Comparison of ENCODE assay signal across 12 cellular contexts in genomic region chr17:64984181-64984580, GRCh38.
A peak's percentile ranks its signal among the peaks of the same experiment; 100 is the strongest.
DNase-seq lines count a peak whose midpoint lies in the region; ATAC-seq and TF ChIP-seq lines count a peak whose summit lies in the region.
"Had no signal": no experiment of that assay in that cellular context is flagged by ENCODE, and none has a peak within 500 bp of the region (broad histone marks: within the 10 kb centered on the region; RNA-seq: fewer than 3 reads in every experiment).

No MANE protein-coding gene starts in this region.

- TF ChIP-seq CTCF in Peyer's patch (IDR thresholded peaks at IDR 0.05) (no peak), endodermal cell (conservative IDR thresholded peaks at IDR 0.05) (no peak)

- H3K27me3 ChIP-seq in Peyer's patch (no peaks in the 10 kb centered on the region), endodermal cell (ENCODE audit: control insufficient read depth, insufficient read depth, low read length, poor library complexity, severe bottlenecking) (no peaks in the 10 kb centered on the region)
- H3K27me3 ChIP-seq: cardiac muscle cell had no signal

- no peaks in the 10 kb centered on the region for H3K36me3 Mint-ChIP-seq in endodermal cell (ENCODE audit: low read depth)
- H3K36me3 Mint-ChIP-seq in stimulated activated effector memory CD8-positive, alpha-beta T cell treated with anti-CD3 and anti-CD28 coated beads, Interleukin-12 subunit alpha, Interleukin-12 subunit beta, amount 100 ng/mL, for 72 hours: peaks cover 6% of the 10 kb centered on the region

- H3K9me3 ChIP-seq in Peyer's patch (no peaks in the 10 kb centered on the region), endodermal cell (ENCODE audit: control insufficient read depth, low read length) (no peaks in the 10 kb centered on the region)

- peak; percentile 21 to 52 for DNase-seq in NCI-H524 (lab: John Stamatoyannopoulos, UW)
- DNase-seq in NCI-H524 treated with DMSO at 0.1 percent for 48 hours (lab: John Stamatoyannopoulos, UW): no peak
- no peak for DNase-seq in Peyer's patch
- peak; percentile 31 for DNase-seq in endodermal cell
- no peak for DNase-seq in stimulated activated effector memory CD8-positive, alpha-beta T cell treated with anti-CD3 and anti-CD28 coated beads, Interleukin-12 subunit alpha, Interleukin-12 subunit beta, amount 100 ng/mL, for 72 hours (ENCODE audit: low spot score in 2 of 2)
- no peak for DNase-seq in stimulated activated CD8-positive, alpha-beta memory T cell treated with anti-CD3 and anti-CD28 coated beads, Interleukin-4, amount 100 ng/mL, for 48 hours
- DNase-seq in DMS114 treated with DMSO at 0.1 percent for 48 hours (lab: John Stamatoyannopoulos, UW; ENCODE audit: unreplicated experiment): no peak
- DNase-seq in occipital lobe (lab: John Stamatoyannopoulos, UW): no peak
- DNase-seq: foreskin fibroblast, GDM1, NCI-H1930 had no signal

- peaks cover 15% of the 10 kb centered on the region for H3K4me1 Mint-ChIP-seq in endodermal cell
- peaks cover 48% of the 10 kb centered on the region for H3K4me1 Mint-ChIP-seq in stimulated activated effector memory CD8-positive, alpha-beta T cell treated with anti-CD3 and anti-CD28 coated beads, Interleukin-12 subunit alpha, Interleukin-12 subunit beta, amount 100 ng/mL, for 72 hours

- no peak overlapping the region for H3K9ac ChIP-seq in endodermal cell (ENCODE audit: extremely low read depth, low read length, poor library complexity, severe bottlenecking)

- H3K36me3 ChIP-seq in Peyer's patch (no peaks in the 10 kb centered on the region), endodermal cell (ENCODE audit: control insufficient read depth, insufficient read depth, low read length) (no peaks in the 10 kb centered on the region)
- H3K36me3 ChIP-seq: cardiac muscle cell had no signal

- H3K4me3 ChIP-seq in Peyer's patch (no peak overlapping the region), endodermal cell (ENCODE audit: low read length) (no peak overlapping the region)
- H3K4me3 ChIP-seq: cardiac muscle cell had no signal

- H3K27ac ChIP-seq in Peyer's patch (peak overlapping the region; percentile 87 to 96 (median 92)), endodermal cell (ENCODE audit: low read depth, low read length) (no peak overlapping the region)
- H3K27ac ChIP-seq: cardiac muscle cell had no signal

- no peak for ATAC-seq in stimulated activated effector memory CD8-positive, alpha-beta T cell treated with anti-CD3 and anti-CD28 coated beads, Interleukin-12 subunit alpha, Interleukin-12 subunit beta, amount 100 ng/mL, for 72 hours

- H3K4me3 Mint-ChIP-seq in endodermal cell: no peak overlapping the region
- H3K4me3 Mint-ChIP-seq in stimulated activated effector memory CD8-positive, alpha-beta T cell treated with anti-CD3 and anti-CD28 coated beads, Interleukin-12 subunit alpha, Interleukin-12 subunit beta, amount 100 ng/mL, for 72 hours: peak overlapping the region; percentile 82

- no peak overlapping the region for H3K27ac Mint-ChIP-seq in endodermal cell
- peak overlapping the region; percentile 98 for H3K27ac Mint-ChIP-seq in stimulated activated effector memory CD8-positive, alpha-beta T cell treated with anti-CD3 and anti-CD28 coated beads, Interleukin-12 subunit alpha, Interleukin-12 subunit beta, amount 100 ng/mL, for 72 hours

- no peaks in the 10 kb centered on the region for H3K27me3 Mint-ChIP-seq in endodermal cell (ENCODE audit: insufficient read depth)

- H3K9me3 Mint-ChIP-seq in endodermal cell: peaks cover 6% of the 10 kb centered on the region
- H3K9me3 Mint-ChIP-seq in stimulated activated effector memory CD8-positive, alpha-beta T cell treated with anti-CD3 and anti-CD28 coated beads, Interleukin-12 subunit alpha, Interleukin-12 subunit beta, amount 100 ng/mL, for 72 hours: peaks cover 4% of the 10 kb centered on the region

- 100% methylated on average over 1 to 2 of the region's 3 CpGs for WGBS in endodermal cell (ENCODE audit: insufficient coverage in 1 of 2, insufficient read length in 1 of 2), 2 experiments

- no peak for TF ChIP-seq POLR2A in Peyer's patch (IDR thresholded peaks at IDR 0.05)

- H3K4me1 ChIP-seq in Peyer's patch: peaks cover 0 to 10% (median 6%) of the 10 kb centered on the region in 4 donors
- no peaks in the 10 kb centered on the region for H3K4me1 ChIP-seq in endodermal cell (ENCODE audit: control insufficient read depth, insufficient read depth, low read length)

Comparison
In these comparisons a context has a peak if more than half of its experiments do, and no peak if none do; other contexts are left out.
1. DNase-seq: peak in NCI-H524 (2 of 2) and endodermal cell (single experiment); none in NCI-H524 treated with DMSO at 0.1 percent for 48 hours (single experiment), Peyer's patch (0 of 3), stimulated activated effector memory CD8-positive, alpha-beta T cell treated with anti-CD3 and anti-CD28 coated beads, Interleukin-12 subunit alpha, Interleukin-12 subunit beta, amount 100 ng/mL, for 72 hours (0 of 2), stimulated activated CD8-positive, alpha-beta memory T cell treated with anti-CD3 and anti-CD28 coated beads, Interleukin-4, amount 100 ng/mL, for 48 hours (single experiment), DMS114 treated with DMSO at 0.1 percent for 48 hours (single experiment) and occipital lobe (single experiment).